In the genomic region with DNA sequence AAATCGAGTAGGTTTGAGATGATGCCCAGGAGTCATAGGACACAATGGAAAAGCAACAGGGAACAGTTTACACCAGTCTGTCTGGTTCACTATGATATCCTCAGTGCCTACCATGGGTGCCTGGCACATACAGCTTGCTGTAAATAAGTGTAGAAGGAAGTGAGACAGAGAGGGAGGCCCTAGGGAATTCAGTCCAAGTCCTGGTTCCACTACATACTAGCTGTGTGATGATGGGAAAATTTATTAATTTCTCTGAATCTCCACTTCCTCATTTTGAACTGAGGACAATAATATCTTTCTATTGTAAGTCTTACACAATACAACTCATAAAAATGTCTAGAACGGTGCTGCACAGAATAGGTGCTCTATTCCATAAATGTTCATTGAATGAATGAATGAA, we compare ENCODE assay signal across 16 cellular contexts.
"Had no signal": no experiment of that assay in that cellular context is flagged by ENCODE, and none has a peak within 500 bp of the region (broad histone marks: within the 10 kb centered on the region; RNA-seq: fewer than 3 reads in every experiment).

No MANE protein-coding gene starts in this region.

- H3K36me3 ChIP-seq: adrenal gland, colonic mucosa, gastrocnemius medialis, left ventricle myocardium inferior, ovary, suprapubic skin, upper lobe of left lung had no signal

- DNase-seq: activated CD4-positive, alpha-beta T cell treated with anti-CD3 and anti-CD28 coated beads, Interleukin-2, amount 50 U/mL, for 4 hours; activated CD4-positive, CD25-positive, alpha-beta regulatory T cell; activated naive CD4-positive, alpha-beta T cell treated with anti-CD3 and anti-CD28 coated beads, Interleukin-2, amount 50 U/mL, for 16 hours; activated T-cell treated with anti-CD3 and anti-CD28 coated beads, Interleukin-2, amount 50 U/mL, for 1 hour; adrenal gland; colonic mucosa; effector memory CD4-positive, alpha-beta T cell; gastrocnemius medialis; left ventricle myocardium inferior; mesendoderm; ovary; stimulated activated CD4-positive, alpha-beta T cell treated with anti-CD3 and anti-CD28 coated beads, Interleukin-12 subunit alpha, Interleukin-12 subunit beta, amount 100 ng/mL, for 4 hours; stimulated activated naive CD8-positive, alpha-beta T cell treated with anti-CD3 and anti-CD28 coated beads, Interleukin-15, Interleukin-2, amounts not matched to agents 100 U/mL and 50 U/mL, for 24 hours; upper lobe of left lung had no signal

- ATAC-seq: gastrocnemius medialis; stimulated activated naive CD8-positive, alpha-beta T cell treated with anti-CD3 and anti-CD28 coated beads, Interleukin-15, Interleukin-2, amounts not matched to agents 100 U/mL and 50 U/mL, for 24 hours had no signal

- H3K4me3 ChIP-seq: adrenal gland, colonic mucosa, gastrocnemius medialis, left ventricle myocardium inferior, ovary, suprapubic skin, upper lobe of left lung had no signal

- H3K9me3 Mint-ChIP-seq: neural crest cell had no signal

- H3K27me3 ChIP-seq: adrenal gland, colonic mucosa, gastrocnemius medialis, ovary, upper lobe of left lung had no signal

- H3K4me3 Mint-ChIP-seq: neural crest cell had no signal

- H3K27ac ChIP-seq: adrenal gland, colonic mucosa, gastrocnemius medialis, left ventricle myocardium inferior, ovary, suprapubic skin, upper lobe of left lung had no signal

- H3K9me3 ChIP-seq: adrenal gland, colonic mucosa, gastrocnemius medialis, ovary, suprapubic skin, upper lobe of left lung had no signal

- H3K4me1 ChIP-seq: adrenal gland, colonic mucosa, gastrocnemius medialis, suprapubic skin, upper lobe of left lung had no signal
